ENCODE assay signal across 8 cellular contexts in the genomic region with DNA sequence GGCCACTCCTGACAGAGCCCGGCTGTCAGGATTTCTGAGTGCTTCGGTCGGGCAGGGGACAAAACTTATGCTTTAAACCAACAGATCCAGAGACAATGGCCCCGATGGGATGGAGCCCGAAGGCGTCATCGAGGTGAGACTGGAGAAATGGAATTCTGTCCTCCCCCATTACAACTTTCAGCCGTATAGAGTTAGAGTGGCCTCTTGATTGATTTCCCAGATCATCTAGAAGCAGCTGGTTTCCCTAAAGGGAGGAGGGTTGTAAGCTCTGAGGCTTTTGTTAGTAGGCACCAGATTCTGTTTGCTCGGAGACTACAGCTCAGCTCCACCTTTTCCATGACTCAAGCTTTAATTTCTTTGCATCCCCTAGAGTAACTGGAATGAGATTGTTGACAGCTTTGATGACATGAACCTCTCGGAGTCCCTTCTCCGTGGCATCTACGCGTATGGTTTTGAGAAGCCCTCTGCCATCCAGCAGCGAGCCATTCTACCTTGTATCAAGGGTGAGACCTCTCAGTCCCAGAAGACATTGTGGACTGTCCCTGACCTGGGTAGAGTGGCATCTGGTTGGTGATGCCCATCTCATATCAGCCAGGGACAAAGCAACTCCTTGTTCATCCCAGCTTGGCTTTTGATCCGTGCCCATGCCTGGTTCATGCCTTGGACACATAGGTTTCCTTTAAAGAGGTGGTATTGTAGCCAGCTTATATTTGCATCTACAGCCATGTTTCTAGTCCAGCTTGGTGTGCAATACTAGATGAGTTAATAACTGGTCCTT. TPM values are rescaled to one million over a fixed set of nuclear protein-coding genes. Genes with fewer than 3 reads are reported as not detected.
A peak's percentile ranks its signal among the peaks of the same experiment; 100 is the strongest.
DNase-seq lines count a peak whose midpoint lies in the region; ATAC-seq, FAIRE-seq and TF ChIP-seq lines count a peak whose summit lies in the region.

No MANE protein-coding gene starts in this region.

- H3K9ac ChIP-seq in IMR-90 (ENCODE audit: low read depth, low read length): peak overlapping the region; percentile 50
- H3K9ac ChIP-seq in mucosa of stomach (ENCODE audit: low read length): peak overlapping the region; percentile 88

- H3K9me1 ChIP-seq in IMR-90 (ENCODE audit: insufficient read depth, low read length): peaks cover 9% of the 10 kb centered on the region; the same call in 1 of the 2 replicates

- H3K4me1 ChIP-seq in IMR-90 (ENCODE audit: control insufficient read depth, insufficient read depth, low read length): peaks cover 12% of the 10 kb centered on the region
- peaks cover 34% of the 10 kb centered on the region for H3K4me1 ChIP-seq in mucosa of stomach (ENCODE audit: control insufficient read depth, insufficient read depth, low read length)

- intact Hi-C loops in IMR-90 (cut with micrococcal nuclease): loop anchor here (5.0 kb wide), 1 partner anchor 268 kb away; no protein-coding TSS in a partner anchor

- no peak overlapping the region for H2BK15ac ChIP-seq in IMR-90 (ENCODE audit: low read depth, low read length)

- H3K36me3 ChIP-seq in IMR-90 (ENCODE audit: control insufficient read depth, insufficient read depth, low read length): peaks cover 68% of the 10 kb centered on the region
- peaks cover 45% of the 10 kb centered on the region for H3K36me3 ChIP-seq in bronchial epithelial cell (ENCODE audit: control insufficient read depth, insufficient read depth, low read length)
- peaks cover 57% of the 10 kb centered on the region for H3K36me3 ChIP-seq in mucosa of stomach (ENCODE audit: control insufficient read depth, insufficient read depth, low read length)

- no peak overlapping the region for H3K4ac ChIP-seq in IMR-90 (ENCODE audit: low read depth, low read length)

- BruUV-seq in IMR-90 (replicated peaks; lab: Mats Ljungman, UMichigan): no TSS peak

- H3K79me1 ChIP-seq in IMR-90 (ENCODE audit: low read depth in 1 of 2, low read length in 2 of 2): peaks cover 9 to 68% of the 10 kb centered on the region in 2 experiments; a peak in 3 of 4 replicates

- POLR2A ChIA-PET in AG04450 (lab: Yijun Ruan, JAX): interaction anchor here (0.6 to 4.8 kb wide), 12 partner anchors 9 to 170 kb away, joined by 3 to 44 read pairs (median 5); a partner anchor contains a TSS
- POLR2A ChIA-PET in IMR-90 (lab: Charles Lee; ENCODE audit: unreplicated experiment): interaction anchor here (0.6 to 2.2 kb wide), 2 partner anchors 9 to 10 kb away, joined by 3 to 12 read pairs; a partner anchor contains a TSS

- TF ChIP-seq CTCF in AG04450 (IDR thresholded peaks at IDR 0.05; ENCODE audit: low read depth, low read length) (no peak), IMR-90 (conservative IDR thresholded peaks at IDR 0.05; ENCODE audit: low read depth, low read length) (no peak), bronchial epithelial cell (IDR thresholded peaks at IDR 0.05; ENCODE audit: insufficient read depth, low read length, severe bottlenecking) (no peak)

- TF ChIP-seq POLR2A in IMR-90 (IDR thresholded peaks at IDR 0.05; ENCODE audit: low read depth, low read length): no peak

- FAIRE-seq in bronchial epithelial cell (lab: Jason Lieb, UNC): peak; percentile 40

- H2BK20ac ChIP-seq in IMR-90 (ENCODE audit: low read depth, low read length): no peak overlapping the region

- H2AK5ac ChIP-seq in IMR-90 (ENCODE audit: low read depth, low read length): 0 out of 2 replicates have a peak overlapping the region, but pooled peaks have one; percentile 11

- peak overlapping the region; percentile 74 for H3K23ac ChIP-seq in IMR-90 (ENCODE audit: low read depth, low read length)

- no peak overlapping the region for H4K8ac ChIP-seq in IMR-90 (ENCODE audit: low read depth in 2 of 2, low read length in 2 of 2)

- peak overlapping the region; percentile 98 for H3K4me3 ChIP-seq in AG04450 (ENCODE audit: low read depth, low read length)
- H3K4me3 ChIP-seq in IMR-90 (ENCODE audit: insufficient read depth, low read depth, low read length): peak overlapping the region; percentile 77
- H3K4me3 ChIP-seq in bronchial epithelial cell (ENCODE audit: low read depth, low read length): peak overlapping the region; percentile 100
- peak overlapping the region; percentile 67 for H3K4me3 ChIP-seq in mucosa of stomach (ENCODE audit: low read length)

- no peak overlapping the region for H2AK9ac ChIP-seq in IMR-90 (replicated peaks; ENCODE audit: low read depth, low read length, poor library complexity)

- CTCF ChIA-PET in AG04450 (lab: Charles Lee): interaction anchor here (0.6 to 1.9 kb wide), 6 partner anchors 13 to 219 kb away, joined by 3 to 7 read pairs (median 4); a partner anchor contains a TSS
- CTCF ChIA-PET in IMR-90 (lab: Yijun Ruan, JAX): interaction anchor here (0.7 to 2.2 kb wide), 4 partner anchors 14 to 60 kb away, joined by 3 to 9 read pairs (median 4); no protein-coding TSS in a partner anchor

- DNase-seq in AG04450 (ENCODE audit: low read depth, low spot score): no peak
- DNase-seq in IMR-90: peak; percentile 28
- no peak for DNase-seq in bronchial epithelial cell (ENCODE audit: low read depth)
- no peak for DNase-seq in NCI-H1105 treated with DMSO at 0.1 percent for 48 hours (lab: John Stamatoyannopoulos, UW)
- no peak for DNase-seq in DMS79 treated with DMSO at 0.1 percent for 48 hours (lab: John Stamatoyannopoulos, UW)
- DNase-seq in NCI-H748 treated with DMSO at 0.1 percent for 48 hours (lab: John Stamatoyannopoulos, UW): no peak
- DNase-seq in NCI-H1048 (lab: John Stamatoyannopoulos, UW): no peak

- ATAC-seq in IMR-90 (ENCODE audit: low read depth): no peak

- H3K27me3 ChIP-seq in AG04450 (ENCODE audit: control insufficient read depth, insufficient read depth, low read length): no peaks in the 10 kb centered on the region
- H3K27me3 ChIP-seq in IMR-90 (ENCODE audit: control insufficient read depth, insufficient read depth, low read length): no peaks in the 10 kb centered on the region
- H3K27me3 ChIP-seq in bronchial epithelial cell (ENCODE audit: control insufficient read depth, insufficient read depth, low read length): no peaks in the 10 kb centered on the region
- H3K27me3 ChIP-seq in mucosa of stomach (ENCODE audit: control insufficient read depth, insufficient read depth, low read length): no peaks in the 10 kb centered on the region

- H3K4me2 ChIP-seq in IMR-90 (ENCODE audit: low read depth, low read length): peak overlapping the region; percentile 83

- dilution Hi-C loops in IMR-90 (cut with HindIII; ENCODE audit: low sequenced_read_pairs, unreplicated experiment): no loop called here

- in situ Hi-C loops in IMR-90 (cut with MboI; ENCODE audit: low sequenced_read_pairs): no loop called here

- no peak overlapping the region for H2BK120ac ChIP-seq in IMR-90 (ENCODE audit: low read depth, low read length)

- no peak overlapping the region for H3K18ac ChIP-seq in IMR-90 (ENCODE audit: low read depth, low read length)

- TF ChIP-seq RAD21 in IMR-90 (IDR thresholded peaks at IDR 0.05; ENCODE audit: low read length): no peak

- H2AFZ ChIP-seq in IMR-90 (replicated peaks; ENCODE audit: low read length, poor library complexity): no peak overlapping the region

- no peak overlapping the region for H2BK5ac ChIP-seq in IMR-90 (ENCODE audit: low read depth, low read length, poor library complexity, severe bottlenecking)

- H3K9me3 ChIP-seq in AG04450 (ENCODE audit: control insufficient read depth, insufficient read depth, low read length) (peaks cover 7% of the 10 kb centered on the region; the same call in 1 of the 2 replicates), IMR-90 (ENCODE audit: control insufficient read depth, insufficient read depth, low read length) (no peaks in the 10 kb centered on the region), mucosa of stomach (ENCODE audit: control insufficient read depth, low read length) (no peaks in the 10 kb centered on the region)

- no peak overlapping the region for H4K5ac ChIP-seq in IMR-90 (ENCODE audit: low read depth, low read length)

- H3K14ac ChIP-seq in IMR-90 (replicated peaks; ENCODE audit: low read depth, low read length): peak overlapping the region; percentile 28; the same call in 1 of the 2 replicates

- peak overlapping the region; percentile 46; the same call in 1 of the 2 replicates for H3K56ac ChIP-seq in IMR-90 (ENCODE audit: extremely low read depth, insufficient read depth, low read length)

- H3K27ac ChIP-seq in AG04450 (ENCODE audit: low read depth, low read length) (no peak overlapping the region), IMR-90 (ENCODE audit: insufficient read depth, low read length) (peak overlapping the region; percentile 19)

- WGBS in IMR-90 (ENCODE audit: extremely low coverage in 2 of 2, insufficient read length in 1 of 2), 2 experiments: no CpG with 5 or more reads among the region's 15 CpGs

- no peak overlapping the region for H4K91ac ChIP-seq in IMR-90 (ENCODE audit: insufficient read depth, low read depth, low read length)

- peaks cover 67% of the 10 kb centered on the region for H4K20me1 ChIP-seq in IMR-90 (ENCODE audit: insufficient read depth, low read length)

RNA-seq across cellular contexts. Expression of a gene that starts 5.1 kb away (rescaled TPM):
- polyA plus RNA-seq in AG04450 (2011; rRNA removed) (34.1 and 39.6 TPM in 2 replicates), IMR-90 (2012; rRNA removed) (43.1 and 55.0 TPM in 2 replicates)
- polyA minus RNA-seq in AG04450 (2011; rRNA and poly(A)+ RNA removed): 11.6 and 21.2 TPM in 2 replicates
- total RNA-seq in IMR-90 (2012; rRNA removed) (16.0 and 23.3 TPM in 2 replicates), bronchial epithelial cell (11.3 and 16.4 TPM in 2 replicates)
- 18.3 and 59.5 TPM in 2 replicates for polyA plus RNA-seq in IMR-90 (2012; cell fraction: cytosol; rRNA removed)
- 2.6 and 3.5 TPM in 2 replicates for polyA plus RNA-seq in IMR-90 (2012; cell fraction: nucleus; rRNA removed; ENCODE audit: low replicate concordance)

RNA-seq across cellular contexts. Expression of a gene that starts 9.3 kb away (rescaled TPM):
- polyA plus RNA-seq in AG04450 (2011; rRNA removed) (128 and 131 TPM in 2 replicates), IMR-90 (2012; rRNA removed) (135 and 152 TPM in 2 replicates)
- polyA minus RNA-seq in AG04450 (2011; rRNA and poly(A)+ RNA removed): 79.9 and 99.2 TPM in 2 replicates
- total RNA-seq in IMR-90 (2012; rRNA removed) (142 and 149 TPM in 2 replicates), bronchial epithelial cell (54.7 and 56.3 TPM in 2 replicates)
- polyA plus RNA-seq in IMR-90 (2012; cell fraction: cytosol; rRNA removed): 111 and 139 TPM in 2 replicates
- polyA plus RNA-seq in IMR-90 (2012; cell fraction: nucleus; rRNA removed; ENCODE audit: low replicate concordance): 74.4 and 102 TPM in 2 replicates

RNA-seq across cellular contexts. Expression of a gene that starts 12.6 kb away (rescaled TPM):
- polyA plus RNA-seq in AG04450 (2011; rRNA removed) (67.6 and 73.4 TPM in 2 replicates), IMR-90 (2012; rRNA removed) (74.7 and 82.4 TPM in 2 replicates)
- 58.9 and 63.0 TPM in 2 replicates for polyA minus RNA-seq in AG04450 (2011; rRNA and poly(A)+ RNA removed)
- total RNA-seq in IMR-90 (2012; rRNA removed) (72.8 and 120 TPM in 2 replicates), bronchial epithelial cell (94.7 and 129 TPM in 2 replicates)
- polyA plus RNA-seq in IMR-90 (2012; cell fraction: cytosol; rRNA removed): 37.8 and 97.7 TPM in 2 replicates
- 35.2 and 52.7 TPM in 2 replicates for polyA plus RNA-seq in IMR-90 (2012; cell fraction: nucleus; rRNA removed; ENCODE audit: low replicate concordance)

RNA-seq across cellular contexts. Expression of a gene that starts 15.5 kb away (rescaled TPM):
- polyA plus RNA-seq in AG04450 (2011; rRNA removed) (0.24 and 0.29 TPM in 2 replicates), IMR-90 (2012; rRNA removed) (0.62 and 1.0 TPM in 2 replicates)
- polyA minus RNA-seq in AG04450 (2011; rRNA and poly(A)+ RNA removed): 0.17 TPM in 1 of 2 replicates, not detected in the other
- total RNA-seq in IMR-90 (2012; rRNA removed) (0.18 and 0.28 TPM in 2 replicates), bronchial epithelial cell (23.4 and 41.7 TPM in 2 replicates)
- polyA plus RNA-seq in IMR-90 (2012; cell fraction: cytosol; rRNA removed): 2.4 and 3.1 TPM in 2 replicates
- polyA plus RNA-seq in IMR-90 (2012; cell fraction: nucleus; rRNA removed; ENCODE audit: low replicate concordance): 0.84 and 3.4 TPM in 2 replicates

RNA-seq across cellular contexts. Expression of a gene that starts 15.8 kb away (rescaled TPM):
- 0.83 and 1.0 TPM in 2 replicates for polyA plus RNA-seq in AG04450 (2011; rRNA removed)
- polyA minus RNA-seq in AG04450 (2011; rRNA and poly(A)+ RNA removed): 0.70 and 0.92 TPM in 2 replicates
- total RNA-seq in IMR-90 (2012; rRNA removed): 0.56 TPM in 1 of 2 replicates, not detected in the other
- 0.98 and 1.3 TPM in 2 replicates for polyA plus RNA-seq in IMR-90 (2012; rRNA removed)
- 1.1 and 1.2 TPM in 2 replicates for polyA plus RNA-seq in IMR-90 (2012; cell fraction: cytosol; rRNA removed)
- polyA plus RNA-seq in IMR-90 (2012; cell fraction: nucleus; rRNA removed; ENCODE audit: low replicate concordance): 1.4 and 1.9 TPM in 2 replicates
- total RNA-seq in bronchial epithelial cell: 2.6 and 3.7 TPM in 2 replicates
